In genomic region chr19:4038661-4039096, GRCh38 we compare ENCODE assay signal across 19 cellular contexts. TPM values are rescaled to one million over a fixed set of nuclear protein-coding genes. Genes with fewer than 3 reads are reported as not detected.
A peak's percentile ranks its signal among the peaks of the same experiment; 100 is the strongest.
DNase-seq lines count a peak whose midpoint lies in the region; TF ChIP-seq lines count a peak whose summit lies in the region.
"Had no signal": no experiment of that assay in that cellular context is flagged by ENCODE, and none has a peak within 500 bp of the region (broad histone marks: within the 10 kb centered on the region; RNA-seq: fewer than 3 reads in every experiment).

No MANE protein-coding gene starts in this region.

- peak overlapping the region; percentile 53; the same call in 1 of the 2 replicates for H3K27ac ChIP-seq in 22Rv1
- peak overlapping the region; percentile 31 for H3K27ac ChIP-seq in VCaP
- peak overlapping the region in 6 of 8 donors; percentile 4 to 74 (median 56) for H3K27ac ChIP-seq in spleen
- H3K27ac ChIP-seq in adrenal gland, result no peak overlapping the region
- H3K27ac ChIP-seq in transverse colon, result no peak overlapping the region
- H3K27ac ChIP-seq: A549, HL-60 had no signal

- H3K9me3 Mint-ChIP-seq in glutamatergic neuron (ENCODE audit: unreplicated experiment), result peaks cover 22% of the 10 kb centered on the region
- H3K9me3 Mint-ChIP-seq: CD14-positive monocyte had no signal

- DNase-seq in glutamatergic neuron (peak; percentile 57), spleen (no peak), RPMI8226 (no peak), adrenal gland (no peak), transverse colon (no peak), BE2C (no peak)
- DNase-seq: COR-L47; KG1; NCI-H1092; NCI-H2107; NCI-H345; NCI-H526 treated with DMSO at 0.1 percent for 48 hours; NK-92 treated with Interleukin-12 subunit alpha and Interleukin-12 subunit beta, amount 100 ng/mL, for 24 hours; OCI-M1 had no signal

- TF ChIP-seq CTCF in 22Rv1 (IDR thresholded peaks at IDR 0.05) (no peak), VCaP (conservative IDR thresholded peaks at IDR 0.05) (no peak), glutamatergic neuron (IDR thresholded peaks at IDR 0.05; ENCODE audit: partially characterized antibody, unreplicated experiment) (no peak), spleen (IDR thresholded peaks at IDR 0.05 in 8 of 11, conservative IDR thresholded peaks at IDR 0.05 in 3 of 11) (no peak), adrenal gland (IDR thresholded peaks at IDR 0.05) (no peak), transverse colon (IDR thresholded peaks at IDR 0.05) (no peak), BE2C (IDR thresholded peaks at IDR 0.05; ENCODE audit: low read depth, low read length) (no peak)

- H3K9me3 ChIP-seq in spleen, result no peaks in the 10 kb centered on the region
- no peaks in the 10 kb centered on the region for H3K9me3 ChIP-seq in adrenal gland (replicated peaks in 1 of 3)
- no peaks in the 10 kb centered on the region for H3K9me3 ChIP-seq in transverse colon
- no peaks in the 10 kb centered on the region for H3K9me3 ChIP-seq in BE2C
- H3K9me3 ChIP-seq: A549 had no signal

- TF ChIP-seq POLR2A in spleen (IDR thresholded peaks at IDR 0.05) (no peak), adrenal gland (IDR thresholded peaks at IDR 0.05) (no peak), transverse colon (IDR thresholded peaks at IDR 0.05) (no peak)

- H3K36me3 ChIP-seq in spleen (peaks cover 0 to 86% (median 44%) of the 10 kb centered on the region in 6 donors), adrenal gland (replicated peaks in 1 of 2) (peaks cover 0 to 32% of the 10 kb centered on the region in 2 donors), transverse colon (peaks cover 0 to 16% (median 3%) of the 10 kb centered on the region in 4 donors), BE2C (peaks cover 28% of the 10 kb centered on the region)

- H3K4me1 ChIP-seq in spleen, result peaks cover 0 to 58% (median 27%) of the 10 kb centered on the region in 6 donors
- no peaks in the 10 kb centered on the region for H3K4me1 ChIP-seq in adrenal gland (replicated peaks in 1 of 2)
- peaks cover 0 to 8% (median 3%) of the 10 kb centered on the region in 4 donors for H3K4me1 ChIP-seq in transverse colon
- H3K4me1 ChIP-seq in BE2C, result no peaks in the 10 kb centered on the region
- H3K4me1 ChIP-seq: A549 had no signal

- peaks cover 10% of the 10 kb centered on the region for H3K4me1 Mint-ChIP-seq in glutamatergic neuron (ENCODE audit: low read depth, unreplicated experiment)

- in situ Hi-C loops in transverse colon (cut with MboI; ENCODE audit: low pct_ligation_motif_present in 1 of 4, low pct_unique_long_range_greater_than_20kb in 1 of 4, low sequenced_read_pairs in 3 of 4), result no loop called here

- WGBS in spleen, 5 donors, result 83 to 95% (median 89%) methylated on average over 17 to 25 of the region's 25 CpGs
- whole genome bisulfite sequencing in adrenal gland, 4 donors, result 83 to 88% (median 84%) methylated on average over 4 to 25 of the region's 25 CpGs
- 85 to 100% methylated on average over 2 to 24 of the region's 25 CpGs for WGBS in transverse colon (ENCODE audit: low coverage in 1 of 2), 2 donors

- TF ChIP-seq EP300 in transverse colon (IDR thresholded peaks at IDR 0.05; ENCODE audit: low read depth), result no peak

- H3K4me3 Mint-ChIP-seq in glutamatergic neuron (ENCODE audit: unreplicated experiment), result peak overlapping the region; percentile 20
- H3K4me3 Mint-ChIP-seq: CD14-positive monocyte had no signal

- intact Hi-C loops in spleen (cut with DNase I; ENCODE audit: low total_unique reads) (no loop called here), adrenal gland (cut with DNase I) (no loop called here), transverse colon (cut with DNase I; ENCODE audit: low total_unique reads) (no loop called here)

- no peaks in the 10 kb centered on the region for H3K36me3 Mint-ChIP-seq in glutamatergic neuron (ENCODE audit: unreplicated experiment)

- H3K4me3 ChIP-seq in spleen (no peak overlapping the region), adrenal gland (no peak overlapping the region), transverse colon (no peak overlapping the region), BE2C (ENCODE audit: low read depth, low read length) (no peak overlapping the region)
- H3K4me3 ChIP-seq: A549 had no signal

- H3K27me3 ChIP-seq in spleen (replicated peaks in 1 of 7) (no peaks in the 10 kb centered on the region), adrenal gland (no peaks in the 10 kb centered on the region), transverse colon (no peaks in the 10 kb centered on the region), BE2C (no peaks in the 10 kb centered on the region)

- peaks cover 15% of the 10 kb centered on the region for H3K27me3 Mint-ChIP-seq in glutamatergic neuron (ENCODE audit: unreplicated experiment)

- H3K27ac Mint-ChIP-seq in glutamatergic neuron (ENCODE audit: unreplicated experiment), result peak overlapping the region; percentile 64

RNA-seq across cellular contexts. Expression of gene ZBTB7A, which starts 28.0 kb away (rescaled TPM):
- 21.8 TPM for total RNA-seq in glutamatergic neuron (ENCODE audit: unreplicated experiment)
- total RNA-seq in spleen, result 10 to 100 TPM; 43.0 to 68.1 (median 53.7) TPM
- polyA plus RNA-seq in spleen, result 10 to 100 TPM in 1 of 3 donors, 1 to 10 TPM in 2; 4.0 to 15.2 (median 4.2) TPM
- total RNA-seq in adrenal gland, result 10 to 100 TPM; 34.3 to 77.2 (median 57.6) TPM
- polyA plus RNA-seq in adrenal gland, result 10 to 100 TPM in 2 of 3 donors, 1 to 10 TPM in 1; 7.1 to 22.5 (median 10.6) TPM
- total RNA-seq in transverse colon, result 100 to 1,000 TPM; 101 to 224 (median 141) TPM
- polyA plus RNA-seq in BE2C (2012; ENCODE audit: insufficient read depth, insufficient read length, low read depth), result 17.1 TPM

RNA-seq across cellular contexts. Expression of gene PIAS4, which starts 31.1 kb away (rescaled TPM):
- total RNA-seq in glutamatergic neuron (ENCODE audit: unreplicated experiment), result 95.8 TPM
- 10 to 100 TPM; 16.4 to 30.5 (median 29.0) TPM for total RNA-seq in spleen
- polyA plus RNA-seq in spleen, result 10 to 100 TPM in 1 of 3 donors, 1 to 10 TPM in 2; 6.2 to 13.9 (median 6.4) TPM
- 10 to 100 TPM; 16.6 to 40.7 (median 28.6) TPM for total RNA-seq in adrenal gland
- 10 to 100 TPM; 13.7 to 22.3 (median 21.2) TPM for polyA plus RNA-seq in adrenal gland
- total RNA-seq in transverse colon, result 100 to 1,000 TPM in 1 of 4 donors, 10 to 100 TPM in 3; 15.5 to 110 (median 23.0) TPM
- polyA plus RNA-seq in BE2C (2012; ENCODE audit: insufficient read depth, insufficient read length, low read depth), result 105 TPM

RNA-seq across cellular contexts. Expression of gene EEF2, which starts 53.4 kb away (rescaled TPM):
- total RNA-seq in glutamatergic neuron (ENCODE audit: unreplicated experiment), result 2,255 TPM
- 1,000 to 10,000 TPM; 1,078 to 1,961 (median 1,406) TPM for total RNA-seq in spleen
- 1,000 to 10,000 TPM in 1 of 3 donors, 100 to 1,000 TPM in 2; 565 to 1,281 (median 624) TPM for polyA plus RNA-seq in spleen
- total RNA-seq in adrenal gland, result 1,000 to 10,000 TPM; 1,603 to 3,482 (median 2,345) TPM
- polyA plus RNA-seq in adrenal gland, result 1,000 to 10,000 TPM in 2 of 3 donors, 100 to 1,000 TPM in 1; 752 to 2,793 (median 1,120) TPM
- 1,000 to 10,000 TPM; 1,013 to 1,686 (median 1,532) TPM for total RNA-seq in transverse colon
- 3,076 TPM for polyA plus RNA-seq in BE2C (2012; ENCODE audit: insufficient read depth, insufficient read length, low read depth)

Comparison
In these comparisons a context has a peak if more than half of its experiments do, and no peak if none do; other contexts are left out.
1. H3K27ac ChIP-seq: peak in 22Rv1 (single experiment), VCaP (single experiment) and spleen (6 of 8); none in adrenal gland (0 of 5) and transverse colon (0 of 4).